ENCODE assay signal across 1 cellular context in genomic region chr5:142313275-142313674, GRCh38.
TF ChIP-seq lines count a peak whose summit lies in the region.

No MANE protein-coding gene starts in this region.

TF ChIP-seq in IMR-90, 13 proteins besides CTCF, POLR2A, EP300 and RAD21:
- TF ChIP-seq RCOR1 (IDR thresholded peaks at IDR 0.05; ENCODE audit: insufficient replicate concordance, low read length), result no peak
- no peak for TF ChIP-seq CHD1 (IDR thresholded peaks at IDR 0.05; ENCODE audit: low read depth, low read length)
- no peak for TF ChIP-seq NFE2L2 (IDR thresholded peaks at IDR 0.05; ENCODE audit: low read depth, low read length)
- no peak for TF ChIP-seq CEBPB (IDR thresholded peaks at IDR 0.05; ENCODE audit: low read depth, low read length)
- TF ChIP-seq MXI1 (IDR thresholded peaks at IDR 0.05; ENCODE audit: borderline replicate concordance, low read depth, low read length), result no peak
- TF ChIP-seq FOS (IDR thresholded peaks at IDR 0.05; ENCODE audit: low read depth, low read length), result no peak
- TF ChIP-seq BHLHE40 (IDR thresholded peaks at IDR 0.05; ENCODE audit: low read depth, low read length), result no peak
- no peak for TF ChIP-seq USF2 (IDR thresholded peaks at IDR 0.05; ENCODE audit: low read depth, low read length)
- TF ChIP-seq MAFK (IDR thresholded peaks at IDR 0.05; ENCODE audit: low read depth, low read length), result no peak
- no peak for TF ChIP-seq SMC3 (IDR thresholded peaks at IDR 0.05; ENCODE audit: low read depth, low read length)
- no peak for TF ChIP-seq MAZ (IDR thresholded peaks at IDR 0.05; ENCODE audit: borderline replicate concordance, low read depth, low read length)
- TF ChIP-seq RFX5 (IDR thresholded peaks at IDR 0.05; ENCODE audit: low read depth, low read length), result no peak
- TF ChIP-seq, protein P1, sequence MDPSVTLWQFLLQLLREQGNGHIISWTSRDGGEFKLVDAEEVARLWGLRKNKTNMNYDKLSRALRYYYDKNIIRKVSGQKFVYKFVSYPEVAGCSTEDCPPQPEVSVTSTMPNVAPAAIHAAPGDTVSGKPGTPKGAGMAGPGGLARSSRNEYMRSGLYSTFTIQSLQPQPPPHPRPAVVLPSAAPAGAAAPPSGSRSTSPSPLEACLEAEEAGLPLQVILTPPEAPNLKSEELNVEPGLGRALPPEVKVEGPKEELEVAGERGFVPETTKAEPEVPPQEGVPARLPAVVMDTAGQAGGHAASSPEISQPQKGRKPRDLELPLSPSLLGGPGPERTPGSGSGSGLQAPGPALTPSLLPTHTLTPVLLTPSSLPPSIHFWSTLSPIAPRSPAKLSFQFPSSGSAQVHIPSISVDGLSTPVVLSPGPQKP (IDR thresholded peaks at IDR 0.05; ENCODE audit: borderline replicate concordance, low read depth, low read length), result no peak
